Comparison of ENCODE assay signal across 2 cellular contexts in the genomic region with DNA sequence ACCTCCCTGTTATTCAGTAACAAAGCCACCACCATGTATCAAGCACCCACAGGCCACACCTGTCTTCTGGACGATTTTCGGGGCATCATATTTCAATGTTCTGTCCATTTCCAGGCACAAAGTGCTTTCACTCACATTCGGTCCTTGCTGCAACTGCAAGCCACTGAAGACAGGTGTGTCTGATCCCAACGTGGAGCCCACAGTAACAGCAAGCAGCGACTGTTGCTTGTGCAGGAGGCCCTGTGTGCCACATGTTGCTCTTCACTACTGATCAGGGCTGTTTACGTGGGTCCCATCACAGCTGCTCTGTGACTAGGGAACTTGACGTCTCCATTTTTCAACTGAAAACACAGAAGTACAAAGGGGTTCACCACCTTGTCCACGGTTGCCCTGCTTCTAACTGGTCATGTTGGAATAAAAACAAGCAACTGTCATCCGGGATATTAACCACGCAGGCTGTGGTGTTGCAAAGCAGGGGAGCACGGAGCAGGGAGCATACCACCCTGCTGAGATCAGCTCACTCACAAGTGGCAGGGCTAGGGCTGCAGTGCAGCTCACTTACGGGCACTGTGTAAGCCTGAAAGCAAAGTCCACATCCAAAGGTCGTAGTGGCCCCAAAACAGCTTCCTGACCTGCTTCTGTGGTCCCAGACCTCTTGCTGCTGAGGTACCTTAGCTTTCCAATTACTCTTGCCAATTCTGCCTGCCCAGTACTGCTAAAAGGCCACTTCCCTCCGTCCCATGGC.
TF ChIP-seq lines count a peak whose summit lies in the region.

No MANE protein-coding gene starts in this region.

TF ChIP-seq in GM23338, 12 proteins besides CTCF, POLR2A, EP300 and RAD21:
- TF ChIP-seq ZNF331 (CRISPR knock-in tag; IDR thresholded peaks at IDR 0.05; ENCODE audit: low read depth): no peak
- TF ChIP-seq CREB1 (CRISPR knock-in tag; IDR thresholded peaks at IDR 0.05; ENCODE audit: low read depth): no peak

TF ChIP-seq in HepG2, 621 proteins besides CTCF, POLR2A, EP300 and RAD21 (continues in another document):
- TF ChIP-seq RFX5 (IDR thresholded peaks at IDR 0.05; ENCODE audit: low read depth, low read length) (no peak), ZNF589 (CRISPR knock-in tag; conservative IDR thresholded peaks at IDR 0.05) (0 out of 2 replicates have a peak, but pooled peaks have one; percentile 20), ZNF776 (CRISPR knock-in tag; IDR thresholded peaks at IDR 0.05) (0 out of 2 replicates have a peak, but pooled peaks have one; percentile 36), ZFX (CRISPR knock-in tag; IDR thresholded peaks at IDR 0.05; ENCODE audit: low read depth) (0 out of 2 replicates have a peak, but pooled peaks have one; percentile 18), BRD4 (CRISPR knock-in tag; IDR thresholded peaks at IDR 0.05) (no peak), POGZ (CRISPR knock-in tag; IDR thresholded peaks at IDR 0.05) (peak; percentile 70; the same call in 1 of the 2 replicates), MXD3 (CRISPR knock-in tag; IDR thresholded peaks at IDR 0.05) (peak; percentile 7; the same call in 1 of the 2 replicates), ZNF138 (CRISPR knock-in tag; IDR thresholded peaks at IDR 0.05; ENCODE audit: low read depth) (no peak), ZNF670 (CRISPR knock-in tag; IDR thresholded peaks at IDR 0.05; ENCODE audit: borderline replicate concordance) (peak; percentile 59; the same call in 1 of the 2 replicates), NFKB2 (CRISPR knock-in tag; IDR thresholded peaks at IDR 0.05; ENCODE audit: borderline replicate concordance) (0 out of 2 replicates have a peak, but pooled peaks have one; percentile 39), FOXC1 (CRISPR knock-in tag; IDR thresholded peaks at IDR 0.05; ENCODE audit: borderline replicate concordance) (0 out of 2 replicates have a peak, but pooled peaks have one; percentile 53), MTF2 (CRISPR knock-in tag; IDR thresholded peaks at IDR 0.05; ENCODE audit: borderline replicate concordance) (0 out of 2 replicates have a peak, but pooled peaks have one; percentile 12), ZSCAN25 (CRISPR knock-in tag; IDR thresholded peaks at IDR 0.05) (peak; percentile 73; the same call in 1 of the 2 replicates), HOXA5 (CRISPR knock-in tag; IDR thresholded peaks at IDR 0.05) (no peak), FOXK1 (CRISPR knock-in tag; IDR thresholded peaks at IDR 0.05; ENCODE audit: borderline replicate concordance, low read depth) (0 out of 2 replicates have a peak, but pooled peaks have one; percentile 18), GABPA (IDR thresholded peaks at IDR 0.05; ENCODE audit: low read depth, low read length) (no peak), GABPA (CRISPR knock-in tag; IDR thresholded peaks at IDR 0.05; ENCODE audit: low read depth) (no peak), ATF7 (IDR thresholded peaks at IDR 0.05) (no peak), ATF7 (CRISPR knock-in tag; IDR thresholded peaks at IDR 0.05) (peak; percentile 55), PTBP1 (IDR thresholded peaks at IDR 0.05; ENCODE audit: low read depth, low read length, poor library complexity, severe bottlenecking) (no peak), ZSCAN9 (CRISPR knock-in tag; IDR thresholded peaks at IDR 0.05; ENCODE audit: borderline replicate concordance) (no peak), GPN1 (CRISPR knock-in tag; IDR thresholded peaks at IDR 0.05; ENCODE audit: borderline replicate concordance) (no peak), HNRNPH1 (optimal IDR thresholded peaks at IDR 0.05; ENCODE audit: low read depth, low read length) (no peak), HDAC2 (CRISPR knock-in tag; IDR thresholded peaks at IDR 0.05) (0 out of 2 replicates have a peak, but pooled peaks have one; percentile 17), PHF8 (CRISPR knock-in tag; IDR thresholded peaks at IDR 0.05) (0 out of 2 replicates have a peak, but pooled peaks have one; percentile 18), ZBTB7B (CRISPR knock-in tag; IDR thresholded peaks at IDR 0.05) (0 out of 2 replicates have a peak, but pooled peaks have one; percentile 11), ZNF232 (CRISPR knock-in tag; IDR thresholded peaks at IDR 0.05; ENCODE audit: borderline replicate concordance) (no peak), HINFP (CRISPR knock-in tag; IDR thresholded peaks at IDR 0.05; ENCODE audit: low read depth) (0 out of 2 replicates have a peak, but pooled peaks have one; percentile 22), ZFP1 (CRISPR knock-in tag; IDR thresholded peaks at IDR 0.05) (no peak), SALL1 (CRISPR knock-in tag; IDR thresholded peaks at IDR 0.05) (peak; percentile 28), ZNF770 (CRISPR knock-in tag; IDR thresholded peaks at IDR 0.05) (no peak)
- TF ChIP-seq, protein P1, sequence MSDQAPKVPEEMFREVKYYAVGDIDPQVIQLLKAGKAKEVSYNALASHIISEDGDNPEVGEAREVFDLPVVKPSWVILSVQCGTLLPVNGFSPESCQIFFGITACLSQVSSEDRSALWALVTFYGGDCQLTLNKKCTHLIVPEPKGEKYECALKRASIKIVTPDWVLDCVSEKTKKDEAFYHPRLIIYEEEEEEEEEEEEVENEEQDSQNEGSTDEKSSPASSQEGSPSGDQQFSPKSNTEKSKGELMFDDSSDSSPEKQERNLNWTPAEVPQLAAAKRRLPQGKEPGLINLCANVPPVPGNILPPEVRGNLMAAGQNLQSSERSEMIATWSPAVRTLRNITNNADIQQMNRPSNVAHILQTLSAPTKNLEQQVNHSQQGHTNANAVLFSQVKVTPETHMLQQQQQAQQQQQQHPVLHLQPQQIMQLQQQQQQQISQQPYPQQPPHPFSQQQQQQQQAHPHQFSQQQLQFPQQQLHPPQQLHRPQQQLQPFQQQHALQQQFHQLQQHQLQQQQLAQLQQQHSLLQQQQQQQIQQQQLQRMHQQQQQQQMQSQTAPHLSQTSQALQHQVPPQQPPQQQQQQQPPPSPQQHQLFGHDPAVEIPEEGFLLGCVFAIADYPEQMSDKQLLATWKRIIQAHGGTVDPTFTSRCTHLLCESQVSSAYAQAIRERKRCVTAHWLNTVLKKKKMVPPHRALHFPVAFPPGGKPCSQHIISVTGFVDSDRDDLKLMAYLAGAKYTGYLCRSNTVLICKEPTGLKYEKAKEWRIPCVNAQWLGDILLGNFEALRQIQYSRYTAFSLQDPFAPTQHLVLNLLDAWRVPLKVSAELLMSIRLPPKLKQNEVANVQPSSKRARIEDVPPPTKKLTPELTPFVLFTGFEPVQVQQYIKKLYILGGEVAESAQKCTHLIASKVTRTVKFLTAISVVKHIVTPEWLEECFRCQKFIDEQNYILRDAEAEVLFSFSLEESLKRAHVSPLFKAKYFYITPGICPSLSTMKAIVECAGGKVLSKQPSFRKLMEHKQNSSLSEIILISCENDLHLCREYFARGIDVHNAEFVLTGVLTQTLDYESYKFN (CRISPR knock-in tag; conservative IDR thresholded peaks at IDR 0.05): peak; percentile 59
- TF ChIP-seq, protein P2, sequence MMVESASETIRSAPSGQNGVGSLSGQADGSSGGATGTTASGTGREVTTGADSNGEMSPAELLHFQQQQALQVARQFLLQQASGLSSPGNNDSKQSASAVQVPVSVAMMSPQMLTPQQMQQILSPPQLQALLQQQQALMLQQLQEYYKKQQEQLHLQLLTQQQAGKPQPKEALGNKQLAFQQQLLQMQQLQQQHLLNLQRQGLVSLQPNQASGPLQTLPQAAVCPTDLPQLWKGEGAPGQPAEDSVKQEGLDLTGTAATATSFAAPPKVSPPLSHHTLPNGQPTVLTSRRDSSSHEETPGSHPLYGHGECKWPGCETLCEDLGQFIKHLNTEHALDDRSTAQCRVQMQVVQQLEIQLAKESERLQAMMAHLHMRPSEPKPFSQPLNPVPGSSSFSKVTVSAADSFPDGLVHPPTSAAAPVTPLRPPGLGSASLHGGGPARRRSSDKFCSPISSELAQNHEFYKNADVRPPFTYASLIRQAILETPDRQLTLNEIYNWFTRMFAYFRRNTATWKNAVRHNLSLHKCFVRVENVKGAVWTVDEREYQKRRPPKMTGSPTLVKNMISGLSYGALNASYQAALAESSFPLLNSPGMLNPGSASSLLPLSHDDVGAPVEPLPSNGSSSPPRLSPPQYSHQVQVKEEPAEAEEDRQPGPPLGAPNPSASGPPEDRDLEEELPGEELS (CRISPR knock-in tag; IDR thresholded peaks at IDR 0.05): 0 out of 2 replicates have a peak, but pooled peaks have one; percentile 19
- TF ChIP-seq, protein P3, sequence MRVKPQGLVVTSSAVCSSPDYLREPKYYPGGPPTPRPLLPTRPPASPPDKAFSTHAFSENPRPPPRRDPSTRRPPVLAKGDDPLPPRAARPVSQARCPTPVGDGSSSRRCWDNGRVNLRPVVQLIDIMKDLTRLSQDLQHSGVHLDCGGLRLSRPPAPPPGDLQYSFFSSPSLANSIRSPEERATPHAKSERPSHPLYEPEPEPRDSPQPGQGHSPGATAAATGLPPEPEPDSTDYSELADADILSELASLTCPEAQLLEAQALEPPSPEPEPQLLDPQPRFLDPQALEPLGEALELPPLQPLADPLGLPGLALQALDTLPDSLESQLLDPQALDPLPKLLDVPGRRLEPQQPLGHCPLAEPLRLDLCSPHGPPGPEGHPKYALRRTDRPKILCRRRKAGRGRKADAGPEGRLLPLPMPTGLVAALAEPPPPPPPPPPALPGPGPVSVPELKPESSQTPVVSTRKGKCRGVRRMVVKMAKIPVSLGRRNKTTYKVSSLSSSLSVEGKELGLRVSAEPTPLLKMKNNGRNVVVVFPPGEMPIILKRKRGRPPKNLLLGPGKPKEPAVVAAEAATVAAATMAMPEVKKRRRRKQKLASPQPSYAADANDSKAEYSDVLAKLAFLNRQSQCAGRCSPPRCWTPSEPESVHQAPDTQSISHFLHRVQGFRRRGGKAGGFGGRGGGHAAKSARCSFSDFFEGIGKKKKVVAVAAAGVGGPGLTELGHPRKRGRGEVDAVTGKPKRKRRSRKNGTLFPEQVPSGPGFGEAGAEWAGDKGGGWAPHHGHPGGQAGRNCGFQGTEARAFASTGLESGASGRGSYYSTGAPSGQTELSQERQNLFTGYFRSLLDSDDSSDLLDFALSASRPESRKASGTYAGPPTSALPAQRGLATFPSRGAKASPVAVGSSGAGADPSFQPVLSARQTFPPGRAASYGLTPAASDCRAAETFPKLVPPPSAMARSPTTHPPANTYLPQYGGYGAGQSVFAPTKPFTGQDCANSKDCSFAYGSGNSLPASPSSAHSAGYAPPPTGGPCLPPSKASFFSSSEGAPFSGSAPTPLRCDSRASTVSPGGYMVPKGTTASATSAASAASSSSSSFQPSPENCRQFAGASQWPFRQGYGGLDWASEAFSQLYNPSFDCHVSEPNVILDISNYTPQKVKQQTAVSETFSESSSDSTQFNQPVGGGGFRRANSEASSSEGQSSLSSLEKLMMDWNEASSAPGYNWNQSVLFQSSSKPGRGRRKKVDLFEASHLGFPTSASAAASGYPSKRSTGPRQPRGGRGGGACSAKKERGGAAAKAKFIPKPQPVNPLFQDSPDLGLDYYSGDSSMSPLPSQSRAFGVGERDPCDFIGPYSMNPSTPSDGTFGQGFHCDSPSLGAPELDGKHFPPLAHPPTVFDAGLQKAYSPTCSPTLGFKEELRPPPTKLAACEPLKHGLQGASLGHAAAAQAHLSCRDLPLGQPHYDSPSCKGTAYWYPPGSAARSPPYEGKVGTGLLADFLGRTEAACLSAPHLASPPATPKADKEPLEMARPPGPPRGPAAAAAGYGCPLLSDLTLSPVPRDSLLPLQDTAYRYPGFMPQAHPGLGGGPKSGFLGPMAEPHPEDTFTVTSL (CRISPR knock-in tag; IDR thresholded peaks at IDR 0.05; ENCODE audit: borderline replicate concordance): 0 out of 2 replicates have a peak, but pooled peaks have one; percentile 60
- TF ChIP-seq, protein P4, sequence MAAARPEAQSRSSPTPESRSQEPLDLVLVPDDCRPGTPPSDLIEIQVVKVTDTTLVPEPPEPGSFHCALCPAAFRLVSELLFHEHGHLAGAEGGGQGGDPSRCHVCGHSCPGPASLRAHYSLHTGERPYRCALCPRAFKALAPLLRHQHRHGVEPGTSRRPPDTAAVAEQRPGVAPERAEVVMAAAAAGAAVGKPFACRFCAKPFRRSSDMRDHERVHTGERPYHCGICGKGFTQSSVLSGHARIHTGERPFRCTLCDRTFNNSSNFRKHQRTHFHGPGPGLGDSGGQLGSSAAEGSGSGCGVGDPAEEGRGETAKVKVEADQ (CRISPR knock-in tag; IDR thresholded peaks at IDR 0.05; ENCODE audit: borderline replicate concordance): no peak
- TF ChIP-seq, protein P5, sequence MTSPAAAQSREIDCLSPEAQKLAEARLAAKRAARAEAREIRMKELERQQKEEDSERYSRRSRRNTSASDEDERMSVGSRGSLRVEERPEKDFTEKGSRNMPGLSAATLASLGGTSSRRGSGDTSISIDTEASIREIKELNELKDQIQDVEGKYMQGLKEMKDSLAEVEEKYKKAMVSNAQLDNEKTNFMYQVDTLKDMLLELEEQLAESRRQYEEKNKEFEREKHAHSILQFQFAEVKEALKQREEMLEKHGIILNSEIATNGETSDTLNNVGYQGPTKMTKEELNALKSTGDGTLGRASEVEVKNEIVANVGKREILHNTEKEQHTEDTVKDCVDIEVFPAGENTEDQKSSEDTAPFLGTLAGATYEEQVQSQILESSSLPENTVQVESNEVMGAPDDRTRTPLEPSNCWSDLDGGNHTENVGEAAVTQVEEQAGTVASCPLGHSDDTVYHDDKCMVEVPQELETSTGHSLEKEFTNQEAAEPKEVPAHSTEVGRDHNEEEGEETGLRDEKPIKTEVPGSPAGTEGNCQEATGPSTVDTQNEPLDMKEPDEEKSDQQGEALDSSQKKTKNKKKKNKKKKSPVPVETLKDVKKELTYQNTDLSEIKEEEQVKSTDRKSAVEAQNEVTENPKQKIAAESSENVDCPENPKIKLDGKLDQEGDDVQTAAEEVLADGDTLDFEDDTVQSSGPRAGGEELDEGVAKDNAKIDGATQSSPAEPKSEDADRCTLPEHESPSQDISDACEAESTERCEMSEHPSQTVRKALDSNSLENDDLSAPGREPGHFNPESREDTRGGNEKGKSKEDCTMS (CRISPR knock-in tag; conservative IDR thresholded peaks at IDR 0.05): no peak
